14 cellular contexts compared by ENCODE assay signal in the genomic region with DNA sequence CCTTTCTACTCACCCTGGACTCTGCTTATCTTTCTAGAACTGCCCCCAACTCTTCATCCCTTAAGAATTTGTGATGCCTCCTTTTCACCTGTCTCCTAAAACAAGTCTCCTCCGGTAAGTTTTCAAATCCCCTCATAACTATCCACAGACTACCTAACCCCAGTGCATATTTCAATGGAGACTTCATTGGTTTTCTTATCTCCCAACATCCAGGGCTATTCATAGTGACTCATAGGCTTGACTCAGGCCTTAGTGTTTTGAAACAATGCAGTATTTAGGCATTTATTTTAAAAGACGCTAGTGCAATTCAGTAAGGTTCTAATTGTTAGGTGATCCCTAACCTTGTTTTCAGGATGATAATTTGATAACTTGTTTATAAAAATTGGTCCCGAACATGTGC.
DNase-seq lines count a peak whose midpoint lies in the region; FAIRE-seq and TF ChIP-seq lines count a peak whose summit lies in the region.
"Had no signal": no experiment of that assay in that cellular context is flagged by ENCODE, and none has a peak within 500 bp of the region (broad histone marks: within the 10 kb centered on the region; RNA-seq: fewer than 3 reads in every experiment).

No MANE protein-coding gene starts in this region.

- POLR2A ChIA-PET in RWPE1 (lab: Yijun Ruan, JAX; ENCODE audit: low non-redundant PET) = no interaction called here

- TF ChIP-seq POLR2A in H54 (IDR thresholded peaks at IDR 0.05; ENCODE audit: low read depth, low read length) = no peak

- H3K36me3 ChIP-seq in WERI-Rb-1 = no peaks in the 10 kb centered on the region
- H3K36me3 ChIP-seq: heart right ventricle, sigmoid colon had no signal

- CTCF ChIA-PET in RWPE1 (lab: Yijun Ruan, JAX) = no interaction called here

- peak; percentile 29 for DNase-seq in H54 (ENCODE audit: insufficient read length, low spot score)
- peak; percentile 45 for DNase-seq in RWPE1 (ENCODE audit: low spot score)
- DNase-seq in epithelial cell of esophagus (ENCODE audit: low read depth) = peak; percentile 72
- peak; percentile 63 for DNase-seq in renal cortical epithelial cell (ENCODE audit: low read depth)
- no peak for DNase-seq in WERI-Rb-1
- no peak for DNase-seq in stimulated activated CD4-positive, alpha-beta T cell treated with anti-CD3 and anti-CD28 coated beads, Interleukin-2, amount 100 ng/mL, for 24 hours
- DNase-seq in hippocampal formation (lab: John Stamatoyannopoulos, UW) = no peak
- DNase-seq: activated CD4-positive, alpha-beta T cell treated with anti-CD3 and anti-CD28 coated beads for 36 hours; activated T-cell treated with anti-CD3 and anti-CD28 coated beads, Interleukin-2, amount 50 U/mL, for 24 hours; effector CD4-positive, alpha-beta T cell; heart right ventricle; MM.1S; sigmoid colon had no signal

- FAIRE-seq in H54 (lab: Jason Lieb, UNC) = peak; percentile 91
- FAIRE-seq: G401.6 had no signal

- H3K4me3 ChIP-seq in epithelial cell of esophagus (ENCODE audit: low read length) (no peak overlapping the region), WERI-Rb-1 (ENCODE audit: low read depth, low read length) (no peak overlapping the region)
- H3K4me3 ChIP-seq: heart right ventricle, sigmoid colon had no signal

- H3K27me3 ChIP-seq in WERI-Rb-1 (ENCODE audit: insufficient read depth, low read depth, severe bottlenecking) = no peaks in the 10 kb centered on the region
- H3K27me3 ChIP-seq: heart right ventricle, sigmoid colon had no signal

- TF ChIP-seq CTCF in RWPE1 (conservative IDR thresholded peaks at IDR 0.05; ENCODE audit: low read depth) (no peak), epithelial cell of esophagus (IDR thresholded peaks at IDR 0.05; ENCODE audit: insufficient read depth, low read depth, low read length, missing control alignments) (no peak), WERI-Rb-1 (IDR thresholded peaks at IDR 0.05; ENCODE audit: low read depth, low read length) (no peak)

- H3K9me3 ChIP-seq in WERI-Rb-1 (ENCODE audit: severe bottlenecking) = no peaks in the 10 kb centered on the region
- H3K9me3 ChIP-seq: heart right ventricle, sigmoid colon had no signal

- H3K27ac ChIP-seq in RWPE1 (no peak overlapping the region), WERI-Rb-1 (no peak overlapping the region)
- H3K27ac ChIP-seq: heart right ventricle, sigmoid colon had no signal

Comparison
In these comparisons a context has a peak if more than half of its experiments do, and no peak if none do; other contexts are left out.
1. DNase-seq: peak in H54 (single experiment), RWPE1 (single experiment), epithelial cell of esophagus (single experiment) and renal cortical epithelial cell (single experiment); none in WERI-Rb-1 (single experiment), stimulated activated CD4-positive, alpha-beta T cell treated with anti-CD3 and anti-CD28 coated beads, Interleukin-2, amount 100 ng/mL, for 24 hours (0 of 2) and hippocampal formation (0 of 2).